Comparison of ENCODE assay signal across 1 cellular context in the genomic region with DNA sequence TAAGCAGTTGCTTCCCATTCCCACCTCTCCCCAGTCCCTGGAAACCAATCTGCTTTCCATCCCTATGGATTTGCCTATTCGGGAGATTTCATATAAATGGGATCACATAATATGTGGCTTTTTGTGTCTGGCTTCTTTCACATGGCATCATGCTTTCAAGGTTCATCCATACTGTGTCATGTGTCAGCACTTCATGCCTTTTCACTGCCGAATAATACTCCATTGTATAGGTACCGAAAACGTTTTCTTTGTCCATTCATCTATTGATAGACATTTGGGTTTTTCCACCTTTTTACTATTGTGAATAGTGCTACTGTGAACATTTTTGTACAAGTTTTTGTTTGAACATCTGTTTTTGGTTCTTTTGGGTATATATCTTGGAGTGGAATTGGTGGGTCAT.
TF ChIP-seq lines count a peak whose summit lies in the region.

No MANE protein-coding gene starts in this region.

TF ChIP-seq in HEK293, 187 proteins besides CTCF, POLR2A, EP300 and RAD21:
- TF ChIP-seq, protein P1, sequence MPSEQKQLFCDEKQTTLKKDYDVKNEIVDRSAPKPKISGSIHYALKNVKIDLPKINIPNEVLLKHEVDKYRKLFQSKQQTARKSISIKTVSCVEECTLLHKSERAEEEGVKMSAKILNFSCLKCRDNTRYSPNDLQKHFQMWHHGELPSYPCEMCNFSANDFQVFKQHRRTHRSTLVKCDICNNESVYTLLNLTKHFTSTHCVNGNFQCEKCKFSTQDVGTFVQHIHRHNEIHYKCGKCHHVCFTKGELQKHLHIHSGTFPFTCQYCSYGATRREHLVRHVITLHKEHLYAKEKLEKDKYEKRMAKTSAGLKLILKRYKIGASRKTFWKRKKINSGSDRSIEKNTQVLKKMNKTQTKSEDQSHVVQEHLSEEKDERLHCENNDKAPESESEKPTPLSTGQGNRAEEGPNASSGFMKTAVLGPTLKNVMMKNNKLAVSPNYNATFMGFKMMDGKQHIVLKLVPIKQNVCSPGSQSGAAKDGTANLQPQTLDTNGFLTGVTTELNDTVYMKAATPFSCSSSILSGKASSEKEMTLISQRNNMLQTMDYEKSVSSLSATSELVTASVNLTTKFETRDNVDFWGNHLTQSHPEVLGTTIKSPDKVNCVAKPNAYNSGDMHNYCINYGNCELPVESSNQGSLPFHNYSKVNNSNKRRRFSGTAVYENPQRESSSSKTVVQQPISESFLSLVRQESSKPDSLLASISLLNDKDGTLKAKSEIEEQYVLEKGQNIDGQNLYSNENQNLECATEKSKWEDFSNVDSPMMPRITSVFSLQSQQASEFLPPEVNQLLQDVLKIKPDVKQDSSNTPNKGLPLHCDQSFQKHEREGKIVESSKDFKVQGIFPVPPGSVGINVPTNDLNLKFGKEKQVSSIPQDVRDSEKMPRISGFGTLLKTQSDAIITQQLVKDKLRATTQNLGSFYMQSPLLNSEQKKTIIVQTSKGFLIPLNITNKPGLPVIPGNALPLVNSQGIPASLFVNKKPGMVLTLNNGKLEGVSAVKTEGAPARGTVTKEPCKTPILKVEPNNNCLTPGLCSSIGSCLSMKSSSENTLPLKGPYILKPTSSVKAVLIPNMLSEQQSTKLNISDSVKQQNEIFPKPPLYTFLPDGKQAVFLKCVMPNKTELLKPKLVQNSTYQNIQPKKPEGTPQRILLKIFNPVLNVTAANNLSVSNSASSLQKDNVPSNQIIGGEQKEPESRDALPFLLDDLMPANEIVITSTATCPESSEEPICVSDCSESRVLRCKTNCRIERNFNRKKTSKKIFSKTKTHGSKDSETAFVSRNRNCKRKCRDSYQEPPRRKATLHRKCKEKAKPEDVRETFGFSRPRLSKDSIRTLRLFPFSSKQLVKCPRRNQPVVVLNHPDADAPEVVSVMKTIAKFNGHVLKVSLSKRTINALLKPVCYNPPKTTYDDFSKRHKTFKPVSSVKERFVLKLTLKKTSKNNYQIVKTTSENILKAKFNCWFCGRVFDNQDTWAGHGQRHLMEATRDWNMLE (tag by site-specific recombination; conservative IDR thresholded peaks at IDR 0.05; ENCODE audit: low read depth) = no peak
- TF ChIP-seq, protein P2, sequence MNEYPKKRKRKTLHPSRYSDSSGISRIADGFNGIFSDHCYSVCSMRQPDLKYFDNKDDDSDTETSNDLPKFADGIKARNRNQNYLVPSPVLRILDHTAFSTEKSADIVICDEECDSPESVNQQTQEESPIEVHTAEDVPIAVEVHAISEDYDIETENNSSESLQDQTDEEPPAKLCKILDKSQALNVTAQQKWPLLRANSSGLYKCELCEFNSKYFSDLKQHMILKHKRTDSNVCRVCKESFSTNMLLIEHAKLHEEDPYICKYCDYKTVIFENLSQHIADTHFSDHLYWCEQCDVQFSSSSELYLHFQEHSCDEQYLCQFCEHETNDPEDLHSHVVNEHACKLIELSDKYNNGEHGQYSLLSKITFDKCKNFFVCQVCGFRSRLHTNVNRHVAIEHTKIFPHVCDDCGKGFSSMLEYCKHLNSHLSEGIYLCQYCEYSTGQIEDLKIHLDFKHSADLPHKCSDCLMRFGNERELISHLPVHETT (tag by site-specific recombination; IDR thresholded peaks at IDR 0.05) = no peak
- TF ChIP-seq ZNF514 (tag by site-specific recombination; IDR thresholded peaks at IDR 0.05) (no peak), ZNF133 (tag by site-specific recombination; IDR thresholded peaks at IDR 0.05) (no peak), ZNF501 (tag by site-specific recombination; IDR thresholded peaks at IDR 0.05) (no peak), ZNF146 (tag by site-specific recombination; IDR thresholded peaks at IDR 0.05) (peak; percentile 92), ZFP69B (tag by site-specific recombination; IDR thresholded peaks at IDR 0.05) (no peak), ZSCAN30 (tag by site-specific recombination; IDR thresholded peaks at IDR 0.05) (no peak), ZNF140 (tag by site-specific recombination; IDR thresholded peaks at IDR 0.05) (0 out of 2 replicates have a peak, but pooled peaks have one; percentile 30), WT1 (tag by site-specific recombination; IDR thresholded peaks at IDR 0.05) (no peak), SP3 (tag by site-specific recombination; IDR thresholded peaks at IDR 0.05) (no peak)
- TF ChIP-seq, protein P3, sequence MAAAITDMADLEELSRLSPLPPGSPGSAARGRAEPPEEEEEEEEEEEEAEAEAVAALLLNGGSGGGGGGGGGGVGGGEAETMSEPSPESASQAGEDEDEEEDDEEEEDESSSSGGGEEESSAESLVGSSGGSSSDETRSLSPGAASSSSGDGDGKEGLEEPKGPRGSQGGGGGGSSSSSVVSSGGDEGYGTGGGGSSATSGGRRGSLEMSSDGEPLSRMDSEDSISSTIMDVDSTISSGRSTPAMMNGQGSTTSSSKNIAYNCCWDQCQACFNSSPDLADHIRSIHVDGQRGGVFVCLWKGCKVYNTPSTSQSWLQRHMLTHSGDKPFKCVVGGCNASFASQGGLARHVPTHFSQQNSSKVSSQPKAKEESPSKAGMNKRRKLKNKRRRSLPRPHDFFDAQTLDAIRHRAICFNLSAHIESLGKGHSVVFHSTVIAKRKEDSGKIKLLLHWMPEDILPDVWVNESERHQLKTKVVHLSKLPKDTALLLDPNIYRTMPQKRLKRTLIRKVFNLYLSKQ (tag by site-specific recombination; IDR thresholded peaks at IDR 0.05; ENCODE audit: borderline replicate concordance) = no peak
